Comparison of ENCODE assay signal across 14 cellular contexts in genomic region chr10:28942012-28942411, GRCh38.
DNase-seq lines count a peak whose midpoint lies in the region; ATAC-seq, FAIRE-seq and TF ChIP-seq lines count a peak whose summit lies in the region.
"Had no signal": no experiment of that assay in that cellular context is flagged by ENCODE, and none has a peak within 500 bp of the region (broad histone marks: within the 10 kb centered on the region; RNA-seq: fewer than 3 reads in every experiment).

No MANE protein-coding gene starts in this region.

- H3K9ac ChIP-seq in HepG2 (ENCODE audit: insufficient read depth, low read depth, low read length) (no peak overlapping the region), SK-N-MC (ENCODE audit: insufficient read length) (no peak overlapping the region)

- no peaks in the 10 kb centered on the region for H3K36me3 ChIP-seq in HepG2 (replicated peaks in 1 of 2; ENCODE audit: control insufficient read depth in 1 of 2, insufficient read depth in 2 of 2, low read length in 2 of 2)
- no peaks in the 10 kb centered on the region for H3K36me3 ChIP-seq in right lobe of liver
- H3K36me3 ChIP-seq in HEK293 (ENCODE audit: control insufficient read depth in 2 of 2, insufficient read depth in 1 of 2, low read length in 2 of 2), result no peaks in the 10 kb centered on the region
- no peaks in the 10 kb centered on the region for H3K36me3 ChIP-seq in SK-N-MC (ENCODE audit: insufficient read depth, low read length)
- H3K36me3 ChIP-seq in aorta (ENCODE audit: control insufficient read depth in 1 of 2, insufficient read depth in 2 of 2, low read length in 1 of 2), result no peaks in the 10 kb centered on the region
- H3K36me3 ChIP-seq in left ventricle myocardium inferior, result no peaks in the 10 kb centered on the region
- H3K36me3 ChIP-seq: HAP-1 had no signal

- H3K4me1 ChIP-seq in HepG2 (ENCODE audit: insufficient read depth, low read length), result peaks cover 50% of the 10 kb centered on the region
- peaks cover 0 to 33% (median 14%) of the 10 kb centered on the region in 4 donors for H3K4me1 ChIP-seq in right lobe of liver
- H3K4me1 ChIP-seq in HEK293 (ENCODE audit: control insufficient read depth, insufficient read depth, low read length), result peaks cover 16% of the 10 kb centered on the region
- H3K4me1 ChIP-seq in aorta (ENCODE audit: control insufficient read depth in 1 of 2, insufficient read depth in 2 of 2, low read length in 2 of 2), result peaks cover 0 to 5% of the 10 kb centered on the region in 2 donors
- peaks cover 22% of the 10 kb centered on the region for H3K4me1 ChIP-seq in left ventricle myocardium inferior

- TF ChIP-seq EP300 in HepG2 (IDR thresholded peaks at IDR 0.05; ENCODE audit: low read depth in 2 of 2, low read length in 2 of 2) (no peak), HepG2 (CRISPR knock-in tag; IDR thresholded peaks at IDR 0.05; ENCODE audit: borderline replicate concordance) (no peak)

- peaks cover 17% of the 10 kb centered on the region for H3K79me2 ChIP-seq in HepG2 (ENCODE audit: insufficient read depth, low read length)

- H3K4me3 ChIP-seq in HepG2 (replicated peaks in 1 of 3; ENCODE audit: insufficient read depth in 1 of 3, low read depth in 2 of 3, low read length in 3 of 3) (no peak overlapping the region), right lobe of liver (no peak overlapping the region), HEK293 (ENCODE audit: low read depth, low read length) (no peak overlapping the region), SK-N-MC (no peak overlapping the region), aorta (ENCODE audit: low read length in 2 of 2) (no peak overlapping the region), left ventricle myocardium inferior (no peak overlapping the region)
- H3K4me3 ChIP-seq: HAP-1 had no signal

- H3K9me3 ChIP-seq in HepG2 (ENCODE audit: low read length), result no peaks in the 10 kb centered on the region
- no peaks in the 10 kb centered on the region for H3K9me3 ChIP-seq in right lobe of liver
- no peaks in the 10 kb centered on the region; the same call in 1 of the 2 replicates for H3K9me3 ChIP-seq in HEK293 (ENCODE audit: control insufficient read depth, insufficient read depth, low read depth, low read length)
- no peaks in the 10 kb centered on the region for H3K9me3 ChIP-seq in SK-N-MC (ENCODE audit: low read depth, low read length)
- H3K9me3 ChIP-seq in aorta (ENCODE audit: control insufficient read depth, low read length), result no peaks in the 10 kb centered on the region
- H3K9me3 ChIP-seq in left ventricle myocardium inferior (replicated peaks), result peaks cover 14% of the 10 kb centered on the region
- H3K9me3 ChIP-seq: HAP-1 had no signal

- POLR2A ChIA-PET in HepG2 (lab: Yijun Ruan, JAX), result no interaction called here
- POLR2A ChIA-PET in HEK293 (lab: Yijun Ruan, JAX), result no interaction called here

- ATAC-seq in HepG2, result no peak
- ATAC-seq in right lobe of liver, result no peak
- no peak for ATAC-seq in aorta (ENCODE audit: low FRiP score)

- DNase-seq in HepG2 (ENCODE audit: low spot score), result no peak
- DNase-seq in right lobe of liver, result no peak
- no peak for DNase-seq in SK-N-MC (ENCODE audit: low read depth, low spot score)
- no peak for DNase-seq in OCI-M1 (lab: John Stamatoyannopoulos, UW)
- DNase-seq in aorta, result no peak
- no peak for DNase-seq in left ventricle myocardium inferior
- no peak for DNase-seq in activated CD4-positive, alpha-beta T cell treated with anti-CD3 and anti-CD28 coated beads for 48 hours
- DNase-seq: CD4-positive, alpha-beta memory T cell; GOT3; HFFc6 had no signal

- no peaks in the 10 kb centered on the region; a peak in 1 of 5 replicates for H3K27me3 ChIP-seq in HepG2 (ENCODE audit: control insufficient read depth in 1 of 2, insufficient read depth in 2 of 2, low read length in 2 of 2)
- no peaks in the 10 kb centered on the region for H3K27me3 ChIP-seq in right lobe of liver
- no peaks in the 10 kb centered on the region for H3K27me3 ChIP-seq in aorta (ENCODE audit: control insufficient read depth in 1 of 2, insufficient read depth in 2 of 2, low read length in 1 of 2)
- no peaks in the 10 kb centered on the region for H3K27me3 ChIP-seq in left ventricle myocardium inferior (ENCODE audit: low read depth)

- CTCF ChIA-PET in HepG2 (lab: Yijun Ruan, JAX; ENCODE audit: low intra/inter-chr PET ratio, low total read pairs), result no interaction called here
- CTCF ChIA-PET in HEK293 (lab: Yijun Ruan, JAX), result no interaction called here

- no peak for TF ChIP-seq POLR2A in HepG2 (IDR thresholded peaks at IDR 0.05; ENCODE audit: insufficient read depth in 1 of 2, low read depth in 2 of 2, low read length in 2 of 2)
- no peak for TF ChIP-seq POLR2A in right lobe of liver (IDR thresholded peaks at IDR 0.05)

- TF ChIP-seq CTCF in HepG2 (CRISPR knock-in tag; IDR thresholded peaks at IDR 0.05) (no peak), right lobe of liver (IDR thresholded peaks at IDR 0.05) (no peak), HEK293 (tag by site-specific recombination; IDR thresholded peaks at IDR 0.05) (no peak), left ventricle myocardium inferior (IDR thresholded peaks at IDR 0.05; ENCODE audit: borderline replicate concordance) (no peak)

- no peaks in the 10 kb centered on the region for H4K20me1 ChIP-seq in HepG2 (ENCODE audit: insufficient read depth, low read length)

- H3K4me2 ChIP-seq in HepG2 (ENCODE audit: low read depth, low read length), result 0 out of 2 replicates have a peak overlapping the region, but pooled peaks have one; percentile 76

- intact Hi-C loops in HepG2 (cut with micrococcal nuclease; ENCODE audit: unreplicated experiment) (no loop called here), right lobe of liver (cut with DNase I) (no loop called here), aorta (cut with DNase I) (no loop called here), left ventricle myocardium inferior (cut with micrococcal nuclease) (no loop called here)

- FAIRE-seq in HepG2 (lab: Jason Lieb, UNC), result no peak
- FAIRE-seq: HTR-8/SVneo had no signal

- TF ChIP-seq RAD21 in HepG2 (CRISPR knock-in tag; IDR thresholded peaks at IDR 0.05), result no peak

- no TSS peak for BruUV-seq in HepG2 (replicated peaks; lab: Mats Ljungman, UMichigan)

- in situ Hi-C loops in HepG2 (cut with HindIII; ENCODE audit: extremely low pct_ligation_motif_present, low pct_unique_long_range_greater_than_20kb), result no loop called here

- 90% methylated on average over 1 of the region's 1 CpG for WGBS in HepG2 (ENCODE audit: low lambda C conversion rate)
- 74% methylated on average over 1 of the region's 1 CpG for WGBS in right lobe of liver (ENCODE audit: insufficient coverage, low coverage, low lambda C conversion rate, missing lambda C conversion rate)
- WGBS in aorta, 2 donors, result 90 to 91% methylated on average over 1 of the region's 1 CpG

- H2AFZ ChIP-seq in HepG2 (ENCODE audit: low read length), result no peak overlapping the region

- H3K27ac ChIP-seq in HepG2 (ENCODE audit: extremely low read length, insufficient read depth, low read length) (peak overlapping the region; percentile 99), right lobe of liver (no peak overlapping the region), HEK293 (ENCODE audit: extremely low read depth, low read depth, low read length) (no peak overlapping the region), SK-N-MC (peak overlapping the region; percentile 95; the same call in 1 of the 2 replicates), aorta (ENCODE audit: low read depth in 1 of 2, low read length in 2 of 2) (no peak overlapping the region), left ventricle myocardium inferior (replicated peaks) (no peak overlapping the region)
- H3K27ac ChIP-seq: C4-2B had no signal

TF ChIP-seq in HepG2, 621 proteins besides CTCF, POLR2A, EP300 and RAD21 (continues in another document):
- TF ChIP-seq, protein P1, sequence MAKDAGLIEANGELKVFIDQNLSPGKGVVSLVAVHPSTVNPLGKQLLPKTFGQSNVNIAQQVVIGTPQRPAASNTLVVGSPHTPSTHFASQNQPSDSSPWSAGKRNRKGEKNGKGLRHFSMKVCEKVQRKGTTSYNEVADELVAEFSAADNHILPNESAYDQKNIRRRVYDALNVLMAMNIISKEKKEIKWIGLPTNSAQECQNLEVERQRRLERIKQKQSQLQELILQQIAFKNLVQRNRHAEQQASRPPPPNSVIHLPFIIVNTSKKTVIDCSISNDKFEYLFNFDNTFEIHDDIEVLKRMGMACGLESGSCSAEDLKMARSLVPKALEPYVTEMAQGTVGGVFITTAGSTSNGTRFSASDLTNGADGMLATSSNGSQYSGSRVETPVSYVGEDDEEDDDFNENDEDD (CRISPR knock-in tag; IDR thresholded peaks at IDR 0.05; ENCODE audit: borderline replicate concordance), result no peak
- TF ChIP-seq ZFP82 (CRISPR knock-in tag; IDR thresholded peaks at IDR 0.05; ENCODE audit: borderline replicate concordance), result no peak
- peak in 1 of 2 experiments; percentile 78; a peak in 2 of 4 replicates for TF ChIP-seq ATF4 (CRISPR knock-in tag; IDR thresholded peaks at IDR 0.05)
- TF ChIP-seq NFKBIZ (CRISPR knock-in tag; IDR thresholded peaks at IDR 0.05), result no peak

TF ChIP-seq in HEK293, 187 proteins besides CTCF, POLR2A, EP300 and RAD21:
- TF ChIP-seq ZBTB26 (tag by site-specific recombination; optimal IDR thresholded peaks at IDR 0.05) (no peak), SCRT2 (tag by site-specific recombination; IDR thresholded peaks at IDR 0.05) (peak; percentile 57), ZNF664 (tag by site-specific recombination; IDR thresholded peaks at IDR 0.05) (0 out of 2 replicates have a peak, but pooled peaks have one; percentile 8)

Comparison
In these comparisons a context has a peak if more than half of its experiments do, and no peak if none do; other contexts are left out.
1. H3K27ac ChIP-seq: peak in HepG2 (single experiment) and SK-N-MC (single experiment); none in right lobe of liver (0 of 3), HEK293 (single experiment), aorta (0 of 2) and left ventricle myocardium inferior (single experiment).